In genomic region chr2:175176624-175177023, GRCh38 we compare ENCODE assay signal across 25 cellular contexts.
"Had no signal": no experiment of that assay in that cellular context is flagged by ENCODE, and none has a peak within 500 bp of the region (broad histone marks: within the 10 kb centered on the region; RNA-seq: fewer than 3 reads in every experiment).

No MANE protein-coding gene starts in this region.

- H3K27ac ChIP-seq: heart left ventricle, pancreas, spleen, testis, transverse colon, VCaP had no signal

- H3K9me3 ChIP-seq: heart left ventricle, pancreas, psoas muscle, spleen, testis, transverse colon had no signal

- H3K27me3 Mint-ChIP-seq: naive B cell had no signal

- ATAC-seq: heart left ventricle, left colon, pancreas, psoas muscle had no signal

- H3K27me3 ChIP-seq: heart left ventricle, pancreas, spleen, testis, transverse colon had no signal

- FAIRE-seq: endothelial cell of umbilical vein, kidney, pancreas, TTC549 had no signal

- H3K9me3 Mint-ChIP-seq: immature natural killer cell had no signal

- H3K27ac Mint-ChIP-seq: naive B cell had no signal

- H3K4me3 Mint-ChIP-seq: immature natural killer cell, naive B cell, neural crest cell had no signal

- H3K4me3 ChIP-seq: heart left ventricle, pancreas, psoas muscle, spleen, testis, transverse colon had no signal

- DNase-seq: activated CD4-positive, alpha-beta T cell treated with anti-CD3 and anti-CD28 coated beads for 4 hours; activated CD4-positive, alpha-beta T cell treated with anti-CD3 and anti-CD28 coated beads, Interleukin-2, amount 50 U/mL, for 4 hours; activated CD8-positive, alpha-beta memory T cell treated with anti-CD3 and anti-CD28 coated beads for 24 hours; activated naive CD4-positive, alpha-beta T cell treated with Interleukin-2 at 50 U/mL for 16 hours; amygdala; central memory CD4-positive, alpha-beta T cell; heart left ventricle; hypothalamus; immature natural killer cell; kidney; left colon; naive B cell; nucleus accumbens; pancreas; psoas muscle; spleen; stimulated activated CD4-positive, alpha-beta T cell treated with anti-CD3 and anti-CD28 coated beads, Interleukin-2, amount 100 ng/mL, for 48 hours; stimulated activated naive CD4-positive, alpha-beta T cell treated with Interleukin-2 at 50 U/mL for 16 hours; T-helper 1 cell; testis; transverse colon had no signal
